ENCODE assay signal across 1 cellular context in genomic region chr1:152053375-152053774, GRCh38.
TF ChIP-seq lines count a peak whose summit lies in the region.

No MANE protein-coding gene starts in this region.

TF ChIP-seq in K562, 482 proteins besides CTCF, POLR2A, EP300 and RAD21:
- TF ChIP-seq NRF1 (conservative IDR thresholded peaks at IDR 0.05 in 1 of 2, IDR thresholded peaks at IDR 0.05 in 1 of 2) (peak; percentile 26 to 41; a peak in 2 of 4 replicates), STAT5A (IDR thresholded peaks at IDR 0.05; ENCODE audit: borderline replicate concordance, low read length) (no peak)
